10 cellular contexts compared by ENCODE assay signal in genomic region chr1:32924881-32925344, GRCh38. TPM values are rescaled to one million over a fixed set of nuclear protein-coding genes. Genes with fewer than 3 reads are reported as not detected.
DNase-seq lines count a peak whose midpoint lies in the region; ATAC-seq and TF ChIP-seq lines count a peak whose summit lies in the region.
"Had no signal": no experiment of that assay in that cellular context is flagged by ENCODE, and none has a peak within 500 bp of the region (broad histone marks: within the 10 kb centered on the region; RNA-seq: fewer than 3 reads in every experiment).

No MANE protein-coding gene starts in this region.

- 24% methylated on average over 31 of the region's 31 CpGs for WGBS in right cardiac atrium

- H3K4me1 ChIP-seq in right cardiac atrium (ENCODE audit: control insufficient read depth, insufficient read depth, low read length) (no peaks in the 10 kb centered on the region), osteoblast (ENCODE audit: insufficient read depth, low read length) (peaks cover 4% of the 10 kb centered on the region), PC-3 (ENCODE audit: insufficient read depth, low read length) (no peaks in the 10 kb centered on the region; the same call in 1 of the 2 replicates)

- H3K27me3 ChIP-seq in WERI-Rb-1 (ENCODE audit: insufficient read depth, low read depth, severe bottlenecking), result no peaks in the 10 kb centered on the region
- H3K27me3 ChIP-seq in right cardiac atrium (ENCODE audit: control insufficient read depth, insufficient read depth), result no peaks in the 10 kb centered on the region
- H3K27me3 ChIP-seq in osteoblast (ENCODE audit: insufficient read depth, low read length), result peaks cover 3% of the 10 kb centered on the region
- H3K27me3 ChIP-seq in PC-3 (ENCODE audit: low read length), result no peaks in the 10 kb centered on the region

- ATAC-seq in right cardiac atrium (peak; percentile 57 to 61), PC-3 (no peak), GM21447 (IDR thresholded peaks at IDR 0.05; ENCODE audit: unreplicated experiment) (no peak)

- POLR2A ChIA-PET in PC-3 (lab: Charles Lee; ENCODE audit: unreplicated experiment), result no interaction called here

- no peak overlapping the region for H3K9ac ChIP-seq in PC-3 (ENCODE audit: low read length)

- no peaks in the 10 kb centered on the region for H3F3A ChIP-seq in PC-3 (ENCODE audit: low read length, unreplicated experiment)

- CTCF ChIA-PET in PC-3 (lab: Charles Lee), result no interaction called here

- H3K9me3 ChIP-seq in WERI-Rb-1 (ENCODE audit: severe bottlenecking) (no peaks in the 10 kb centered on the region), right cardiac atrium (ENCODE audit: control insufficient read depth, low read length) (no peaks in the 10 kb centered on the region), osteoblast (ENCODE audit: low read depth, low read length) (no peaks in the 10 kb centered on the region), PC-3 (ENCODE audit: low read length) (no peaks in the 10 kb centered on the region)
- H3K9me3 ChIP-seq: spleen had no signal

- no peaks in the 10 kb centered on the region for H3K36me3 ChIP-seq in WERI-Rb-1
- no peaks in the 10 kb centered on the region for H3K36me3 ChIP-seq in osteoblast (ENCODE audit: insufficient read depth, low read length)
- H3K36me3 ChIP-seq in PC-3 (ENCODE audit: low read depth, low read length), result no peaks in the 10 kb centered on the region
- H3K36me3 ChIP-seq: spleen had no signal

- peak; percentile 26; the same call in 1 of the 2 replicates for TF ChIP-seq CTCF in WERI-Rb-1 (IDR thresholded peaks at IDR 0.05; ENCODE audit: low read depth, low read length)
- TF ChIP-seq CTCF in osteoblast (IDR thresholded peaks at IDR 0.05; ENCODE audit: extremely low read depth, low read depth, low read length), result no peak
- TF ChIP-seq CTCF in PC-3 (conservative IDR thresholded peaks at IDR 0.05; ENCODE audit: low read depth, low read length), result no peak

- H2AFZ ChIP-seq in osteoblast (ENCODE audit: low read length) (peak overlapping the region; percentile 23), PC-3 (ENCODE audit: low read length) (no peak overlapping the region)

- intact Hi-C loops in right cardiac atrium (cut with DNase I), result no loop called here
- intact Hi-C loops in PC-3 (cut with micrococcal nuclease), result no loop called here

- H3K79me2 ChIP-seq in osteoblast (ENCODE audit: insufficient read depth, low read length) (no peaks in the 10 kb centered on the region), PC-3 (ENCODE audit: low read length) (no peaks in the 10 kb centered on the region)

- DNase-seq in ELF-1 (ENCODE audit: low read depth, low spot score) (peak; percentile 76), WERI-Rb-1 (peak; percentile 70), right cardiac atrium (peak; percentile 47 to 77 (median 72)), osteoblast (ENCODE audit: insufficient read length, low spot score, missing footprints) (no peak), PC-3 (no peak), NCI-H345 treated with DMSO at 0.1 percent for 48 hours (lab: John Stamatoyannopoulos, UW; ENCODE audit: unreplicated experiment) (no peak), DMS153 treated with DMSO at 0.1 percent for 48 hours (lab: John Stamatoyannopoulos, UW; ENCODE audit: unreplicated experiment) (no peak)
- DNase-seq: OCI-M1, spleen had no signal

- H3K4me2 ChIP-seq in osteoblast (ENCODE audit: insufficient read depth, low read length) (peak overlapping the region; percentile 27), PC-3 (ENCODE audit: low read length) (no peak overlapping the region)

- peak overlapping the region; percentile 38 for H3K4me3 ChIP-seq in WERI-Rb-1 (ENCODE audit: low read depth, low read length)
- H3K4me3 ChIP-seq in right cardiac atrium (ENCODE audit: low read length), result peak overlapping the region; percentile 17
- no peak overlapping the region for H3K4me3 ChIP-seq in osteoblast (ENCODE audit: insufficient read depth, low read length)
- H3K4me3 ChIP-seq in PC-3 (ENCODE audit: low read length), result no peak overlapping the region

- no TSS peak for BruUV-seq in PC-3 (replicated peaks; lab: Mats Ljungman, UMichigan)

- H4K20me1 ChIP-seq in osteoblast (ENCODE audit: insufficient read depth, low read length) (no peaks in the 10 kb centered on the region), PC-3 (ENCODE audit: low read length) (no peaks in the 10 kb centered on the region)

- H3K27ac ChIP-seq in WERI-Rb-1, result peak overlapping the region; percentile 58
- H3K27ac ChIP-seq in right cardiac atrium (ENCODE audit: low read length), result no peak overlapping the region
- no peak overlapping the region for H3K27ac ChIP-seq in osteoblast (ENCODE audit: low read depth, low read length)
- no peak overlapping the region for H3K27ac ChIP-seq in PC-3 (ENCODE audit: low read length)

- no peaks in the 10 kb centered on the region for H3K9me2 ChIP-seq in PC-3 (replicated peaks; ENCODE audit: low read length)

RNA-seq across cellular contexts. Expression of gene TMEM54, which starts 23.7 kb away (rescaled TPM):
- 10 to 100 TPM in 1 of 4 donors, 1 to 10 TPM in 3; 7.8 to 11.6 (median 8.7) TPM for total RNA-seq in right cardiac atrium
- 9.9 TPM for polyA plus RNA-seq in right cardiac atrium
- 16.5 and 22.4 TPM in 2 replicates for total RNA-seq in osteoblast
- total RNA-seq in PC-3 (2014; rRNA removed), result 175 and 194 TPM in 2 replicates

RNA-seq across cellular contexts. Expression of gene HPCA, which starts 38.6 kb away (rescaled TPM):
- total RNA-seq in right cardiac atrium (not detected), osteoblast (not detected in 2 replicates), PC-3 (2014; rRNA removed) (not detected in 2 replicates)
- polyA plus RNA-seq in right cardiac atrium, result 0.07 TPM

RNA-seq across cellular contexts. Expression of gene RNF19B, which starts 39.7 kb away (rescaled TPM):
- total RNA-seq in right cardiac atrium, result 10 to 100 TPM in 3 of 4 donors, 1 to 10 TPM in 1; 9.8 to 12.5 (median 11.3) TPM
- polyA plus RNA-seq in right cardiac atrium, result 3.8 TPM
- 14.5 and 19.7 TPM in 2 replicates for total RNA-seq in osteoblast
- total RNA-seq in PC-3 (2014; rRNA removed), result 17.9 and 21.3 TPM in 2 replicates

RNA-seq across cellular contexts. Expression of gene FNDC5, which starts 54.2 kb away (rescaled TPM):
- total RNA-seq in right cardiac atrium (100 to 1,000 TPM in 3 of 4 donors, 10 to 100 TPM in 1; 94.5 to 151 (median 111) TPM), osteoblast (0.36 TPM in 1 of 2 replicates, not detected in the other), PC-3 (2014; rRNA removed) (0.22 and 0.35 TPM in 2 replicates)
- polyA plus RNA-seq in right cardiac atrium, result 106 TPM
- total RNA-seq: spleen had no signal

Comparison
In these comparisons a context has a peak if more than half of its experiments do, and no peak if none do; other contexts are left out.
1. DNase-seq: peak in ELF-1 (single experiment), WERI-Rb-1 (single experiment) and right cardiac atrium (3 of 3); none in osteoblast (single experiment), PC-3 (single experiment), NCI-H345 treated with DMSO at 0.1 percent for 48 hours (single experiment) and DMS153 treated with DMSO at 0.1 percent for 48 hours (single experiment).
2. H3K4me3 ChIP-seq: peak in WERI-Rb-1 (single experiment) and right cardiac atrium (single experiment); none in osteoblast (single experiment) and PC-3 (single experiment).
3. ATAC-seq: peak in right cardiac atrium (2 of 2); none in PC-3 (single experiment) and GM21447 (single experiment).